In genomic region chr1:1841575-1841991, GRCh38 we compare ENCODE assay signal across 8 cellular contexts. TPM values are rescaled to one million over a fixed set of nuclear protein-coding genes. Genes with fewer than 3 reads are reported as not detected.
A peak's percentile ranks its signal among the peaks of the same experiment; 100 is the strongest.
DNase-seq lines count a peak whose midpoint lies in the region; ATAC-seq, FAIRE-seq and TF ChIP-seq lines count a peak whose summit lies in the region.

No MANE protein-coding gene starts in this region.

- TF ChIP-seq CTCF in WTC11 (IDR thresholded peaks at IDR 0.05): no peak

- no peaks in the 10 kb centered on the region for H3K27me3 Mint-ChIP-seq in activated T-cell treated with anti-CD3 and anti-CD28 coated beads, Interleukin-2, amount 50 U/mL, for 72 hours (ENCODE audit: low read depth)
- H3K27me3 Mint-ChIP-seq in WTC11 (ENCODE audit: low read depth): no peaks in the 10 kb centered on the region

- peaks cover 2 to 8% of the 10 kb centered on the region in 2 donors for H3K36me3 Mint-ChIP-seq in activated T-cell treated with anti-CD3 and anti-CD28 coated beads, Interleukin-2, amount 50 U/mL, for 72 hours (ENCODE audit: insufficient read depth in 2 of 2)
- peaks cover 21% of the 10 kb centered on the region for H3K36me3 Mint-ChIP-seq in WTC11

- H3K4me3 Mint-ChIP-seq in activated T-cell treated with anti-CD3 and anti-CD28 coated beads, Interleukin-2, amount 50 U/mL, for 72 hours: peak overlapping the region; percentile 64 to 86
- H3K4me3 Mint-ChIP-seq in WTC11: no peak overlapping the region

- POLR2A ChIA-PET in WTC11 (lab: Charles Lee): no interaction called here

- peaks cover 47% of the 10 kb centered on the region for H3K4me1 Mint-ChIP-seq in activated T-cell treated with anti-CD3 and anti-CD28 coated beads, Interleukin-2, amount 50 U/mL, for 72 hours (ENCODE audit: low read depth)
- H3K4me1 Mint-ChIP-seq in WTC11: peaks cover 19% of the 10 kb centered on the region

- peak in 1 of 2 donors; percentile 41 for ATAC-seq in activated T-cell treated with anti-CD3 and anti-CD28 coated beads, Interleukin-2, amount 50 U/mL, for 72 hours (replicated peaks in 1 of 2)
- no peak for ATAC-seq in WTC11
- ATAC-seq in GM18867 (IDR thresholded peaks at IDR 0.05; ENCODE audit: unreplicated experiment): no peak
- no peak for ATAC-seq in GM18505 (IDR thresholded peaks at IDR 0.05; ENCODE audit: unreplicated experiment)

- no peak for FAIRE-seq in HTR-8/SVneo (lab: Jason Lieb, UNC)

- peak overlapping the region; percentile 68 for H3K27ac Mint-ChIP-seq in activated T-cell treated with anti-CD3 and anti-CD28 coated beads, Interleukin-2, amount 50 U/mL, for 72 hours
- H3K27ac Mint-ChIP-seq in WTC11: peak overlapping the region; percentile 69

- H3K9me3 Mint-ChIP-seq in activated T-cell treated with anti-CD3 and anti-CD28 coated beads, Interleukin-2, amount 50 U/mL, for 72 hours: no peaks in the 10 kb centered on the region
- no peaks in the 10 kb centered on the region for H3K9me3 Mint-ChIP-seq in WTC11

- no peak for DNase-seq in activated T-cell treated with anti-CD3 and anti-CD28 coated beads, Interleukin-2, amount 50 U/mL, for 72 hours
- no peak for DNase-seq in activated T-cell treated with anti-CD3 and anti-CD28 coated beads, Interleukin-2, amount 50 U/mL, for 48 hours
- DNase-seq in WTC11 (ENCODE audit: low spot score): no peak
- peak; percentile 28 for DNase-seq in globus pallidus (ENCODE audit: low spot score)
- DNase-seq in substantia nigra (lab: John Stamatoyannopoulos, UW): no peak
- DNase-seq in HTR-8/SVneo (ENCODE audit: insufficient read length, low spot score): no peak

- H3K27ac ChIP-seq in substantia nigra (ENCODE audit: low read depth, low read length, poor library complexity, severe bottlenecking): peak overlapping the region; percentile 87

- TF ChIP-seq POLR2A in GM18505 (IDR thresholded peaks at IDR 0.05; ENCODE audit: borderline replicate concordance, extremely low read depth, insufficient read depth, insufficient read length): no peak

- CTCF ChIA-PET in WTC11 (lab: Charles Lee): interaction anchor here (0.6 to 0.8 kb wide), 2 partner anchors 16 to 17 kb away, joined by 3 to 4 read pairs; no protein-coding TSS in a partner anchor

TF ChIP-seq in WTC11, 78 proteins besides CTCF, POLR2A, EP300 and RAD21:
- TF ChIP-seq ETV6 (CRISPR knock-in tag; IDR thresholded peaks at IDR 0.05) (no peak), MAX (CRISPR knock-in tag; IDR thresholded peaks at IDR 0.05) (no peak)

RNA-seq across cellular contexts. Expression of gene GNB1, which starts 49.3 kb away (rescaled TPM):
- 100 to 1,000 TPM; 350 to 418 TPM for total RNA-seq in activated T-cell treated with anti-CD3 and anti-CD28 coated beads, Interleukin-2, amount 50 U/mL, for 72 hours
- 339 to 383 TPM (median 360 TPM) in 3 replicates for total RNA-seq in WTC11 (2021)
